In genomic region chr1:112445591-112445990, GRCh38 we compare ENCODE assay signal across 15 cellular contexts.
"Had no signal": no experiment of that assay in that cellular context is flagged by ENCODE, and none has a peak within 500 bp of the region (broad histone marks: within the 10 kb centered on the region; RNA-seq: fewer than 3 reads in every experiment).

No MANE protein-coding gene starts in this region.

- H3K27ac ChIP-seq: gastrocnemius medialis, psoas muscle, right lobe of liver, upper lobe of right lung had no signal

- H3K27me3 ChIP-seq: gastrocnemius medialis, right lobe of liver, upper lobe of right lung had no signal

- H3K36me3 ChIP-seq: gastrocnemius medialis had no signal

- H3K4me3 ChIP-seq: gastrocnemius medialis, lung, mucosa of descending colon, psoas muscle, right lobe of liver, upper lobe of right lung had no signal

- ATAC-seq: activated naive CD4-positive, alpha-beta T cell treated with anti-CD3 and anti-CD28 coated beads, Interleukin-2, amount 50 U/mL, for 72 hours; gastrocnemius medialis; mucosa of descending colon; natural killer cell treated with Interleukin-12 subunit alpha and Interleukin-12 subunit beta and Interleukin-15 and Interleukin-18, amount 100 ng/mL, for 72 hours; psoas muscle; right lobe of liver; upper lobe of right lung had no signal

- DNase-seq: activated CD4-positive, alpha-beta T cell treated with anti-CD3 and anti-CD28 coated beads, Interleukin-2, amount 50 U/mL, for 1 hour; activated effector memory CD4-positive, alpha-beta T cell treated with Interleukin-2 at 50 U/mL for 16 hours; activated T-cell treated with anti-CD3 and anti-CD28 coated beads, Interleukin-2, amount 50 U/mL, for 24 hours; gastrocnemius medialis; kidney glomerular epithelial cell; mucosa of descending colon; nucleus accumbens; psoas muscle; right lobe of liver; stimulated activated CD4-positive, alpha-beta T cell treated with anti-CD3 and anti-CD28 coated beads, Interleukin-12 subunit alpha, Interleukin-12 subunit beta, amount 100 ng/mL, for 4 hours; stimulated activated CD8-positive, alpha-beta memory T cell treated with anti-CD3 and anti-CD28 coated beads, Interleukin-4, amount 100 ng/mL, for 48 hours; upper lobe of right lung had no signal

- H3K9me3 ChIP-seq: gastrocnemius medialis, mucosa of descending colon, psoas muscle, right lobe of liver, upper lobe of right lung had no signal

- H3K4me1 ChIP-seq: gastrocnemius medialis, psoas muscle, right lobe of liver had no signal
